In genomic region chr4:167117273-167117672, GRCh38 we compare ENCODE assay signal across 11 cellular contexts.
"Had no signal": no experiment of that assay in that cellular context is flagged by ENCODE, and none has a peak within 500 bp of the region (broad histone marks: within the 10 kb centered on the region; RNA-seq: fewer than 3 reads in every experiment).

No MANE protein-coding gene starts in this region.

- FAIRE-seq: urothelium cell line had no signal

- H3K27ac ChIP-seq: heart left ventricle, parathyroid adenoma, skin epidermis, stomach had no signal

- H3K9me3 ChIP-seq: heart left ventricle, stomach had no signal

- H2AFZ ChIP-seq: parathyroid adenoma had no signal

- H3K4me1 ChIP-seq: parathyroid adenoma, stomach had no signal

- H3K36me3 ChIP-seq: heart left ventricle, stomach had no signal

- H3K27me3 ChIP-seq: dorsolateral prefrontal cortex, heart left ventricle, stomach had no signal

- ATAC-seq: heart left ventricle had no signal

- H3K9ac ChIP-seq: parathyroid adenoma had no signal

- H3K79me2 ChIP-seq: parathyroid adenoma had no signal

- H3K4me3 ChIP-seq: dorsolateral prefrontal cortex, heart left ventricle, skin epidermis, stomach had no signal

- DNase-seq: activated CD4-positive, alpha-beta T cell treated with anti-CD3 and anti-CD28 coated beads, Interleukin-2, amount 50 U/mL, for 48 hours; activated gamma-delta T cell treated with Interleukin-2 at 50 U/mL for 16 hours; activated naive CD8-positive, alpha-beta T cell treated with anti-CD3 and anti-CD28 coated beads, Interleukin-2, amount 10 ng/mL, durations not matched to agents 7 days and 5 days; activated T-cell treated with anti-CD3 and anti-CD28 coated beads, Interleukin-2, amount 50 U/mL, for 48 hours; dorsolateral prefrontal cortex; heart left ventricle; retina; stomach had no signal
